1 cellular context compared by ENCODE assay signal in the genomic region with DNA sequence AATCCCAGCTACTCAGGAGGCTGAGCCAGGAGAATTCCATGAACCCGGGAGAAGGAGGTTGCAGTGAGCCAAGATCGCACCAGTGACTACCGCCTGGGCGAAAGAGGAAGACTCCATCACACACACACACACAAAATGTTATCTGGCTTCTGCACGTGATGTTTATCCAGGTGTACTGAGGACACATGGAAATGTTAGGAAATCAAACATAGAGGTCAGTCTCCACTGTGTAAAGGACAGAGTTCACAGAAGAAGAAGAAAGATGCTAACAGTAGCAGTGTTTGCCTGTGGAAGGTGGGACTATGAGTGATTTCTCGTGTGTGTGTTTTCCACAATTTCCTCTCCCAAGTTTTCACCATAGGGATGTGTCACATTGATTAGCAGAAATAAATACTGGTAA.
TF ChIP-seq lines count a peak whose summit lies in the region.

No MANE protein-coding gene starts in this region.

TF ChIP-seq in HepG2, 621 proteins besides CTCF, POLR2A, EP300 and RAD21 (continued from another document and continues in another):
- TF ChIP-seq ZNF205 (CRISPR knock-in tag; IDR thresholded peaks at IDR 0.05) (peak; percentile 47; the same call in 1 of the 2 replicates), ZFP36L1 (CRISPR knock-in tag; IDR thresholded peaks at IDR 0.05) (no peak), SNAI1 (CRISPR knock-in tag; IDR thresholded peaks at IDR 0.05; ENCODE audit: borderline replicate concordance) (no peak), NR2F1 (CRISPR knock-in tag; IDR thresholded peaks at IDR 0.05) (peak; percentile 56 to 85; a peak in 3 of 4 replicates), ZNF761 (CRISPR knock-in tag; conservative IDR thresholded peaks at IDR 0.05) (no peak), AGO1 (IDR thresholded peaks at IDR 0.05; ENCODE audit: low read depth, low read length, poor library complexity, severe bottlenecking) (no peak), ZNF816 (CRISPR knock-in tag; IDR thresholded peaks at IDR 0.05; ENCODE audit: borderline replicate concordance) (0 out of 2 replicates have a peak, but pooled peaks have one; percentile 58), CBX2 (IDR thresholded peaks at IDR 0.05; ENCODE audit: low read depth, low read length) (no peak), CBX2 (CRISPR knock-in tag; IDR thresholded peaks at IDR 0.05; ENCODE audit: low read depth) (no peak), GATAD1 (CRISPR knock-in tag; IDR thresholded peaks at IDR 0.05) (0 out of 2 replicates have a peak, but pooled peaks have one; percentile 16), AGO2 (optimal IDR thresholded peaks at IDR 0.05; ENCODE audit: low read depth, low read length) (no peak), ZNF564 (CRISPR knock-in tag; IDR thresholded peaks at IDR 0.05) (no peak), GATA4 (IDR thresholded peaks at IDR 0.05; ENCODE audit: borderline replicate concordance, low read depth) (peak; percentile 67; the same call in 1 of the 2 replicates), ZNF839 (CRISPR knock-in tag; IDR thresholded peaks at IDR 0.05; ENCODE audit: borderline replicate concordance) (no peak), NFYB (CRISPR knock-in tag; IDR thresholded peaks at IDR 0.05) (no peak), ZKSCAN8 (CRISPR knock-in tag; IDR thresholded peaks at IDR 0.05; ENCODE audit: borderline replicate concordance) (peak; percentile 64; the same call in 1 of the 2 replicates), ZSCAN12 (CRISPR knock-in tag; IDR thresholded peaks at IDR 0.05) (no peak), ZNF546 (CRISPR knock-in tag; conservative IDR thresholded peaks at IDR 0.05) (0 out of 2 replicates have a peak, but pooled peaks have one; percentile 40), CEBPB (IDR thresholded peaks at IDR 0.05; ENCODE audit: borderline replicate concordance, low read depth, low read length) (peak; percentile 59; the same call in 1 of the 2 replicates), TOPORS (CRISPR knock-in tag; IDR thresholded peaks at IDR 0.05) (peak; percentile 73; the same call in 1 of the 2 replicates), MED1 (CRISPR knock-in tag; IDR thresholded peaks at IDR 0.05) (peak; percentile 85), ZNF713 (CRISPR knock-in tag; IDR thresholded peaks at IDR 0.05) (no peak), SALL1 (CRISPR knock-in tag; IDR thresholded peaks at IDR 0.05) (peak; percentile 94), RAD51 (IDR thresholded peaks at IDR 0.05; ENCODE audit: borderline replicate concordance) (peak; percentile 35; the same call in 1 of the 2 replicates), ZNF547 (CRISPR knock-in tag; IDR thresholded peaks at IDR 0.05) (no peak), TGIF2 (CRISPR knock-in tag; IDR thresholded peaks at IDR 0.05) (0 out of 2 replicates have a peak, but pooled peaks have one; percentile 49)
- TF ChIP-seq, protein P1, sequence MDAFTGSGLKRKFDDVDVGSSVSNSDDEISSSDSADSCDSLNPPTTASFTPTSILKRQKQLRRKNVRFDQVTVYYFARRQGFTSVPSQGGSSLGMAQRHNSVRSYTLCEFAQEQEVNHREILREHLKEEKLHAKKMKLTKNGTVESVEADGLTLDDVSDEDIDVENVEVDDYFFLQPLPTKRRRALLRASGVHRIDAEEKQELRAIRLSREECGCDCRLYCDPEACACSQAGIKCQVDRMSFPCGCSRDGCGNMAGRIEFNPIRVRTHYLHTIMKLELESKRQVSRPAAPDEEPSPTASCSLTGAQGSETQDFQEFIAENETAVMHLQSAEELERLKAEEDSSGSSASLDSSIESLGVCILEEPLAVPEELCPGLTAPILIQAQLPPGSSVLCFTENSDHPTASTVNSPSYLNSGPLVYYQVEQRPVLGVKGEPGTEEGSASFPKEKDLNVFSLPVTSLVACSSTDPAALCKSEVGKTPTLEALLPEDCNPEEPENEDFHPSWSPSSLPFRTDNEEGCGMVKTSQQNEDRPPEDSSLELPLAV (CRISPR knock-in tag; conservative IDR thresholded peaks at IDR 0.05; ENCODE audit: low read depth), result no peak
- TF ChIP-seq, protein P2, sequence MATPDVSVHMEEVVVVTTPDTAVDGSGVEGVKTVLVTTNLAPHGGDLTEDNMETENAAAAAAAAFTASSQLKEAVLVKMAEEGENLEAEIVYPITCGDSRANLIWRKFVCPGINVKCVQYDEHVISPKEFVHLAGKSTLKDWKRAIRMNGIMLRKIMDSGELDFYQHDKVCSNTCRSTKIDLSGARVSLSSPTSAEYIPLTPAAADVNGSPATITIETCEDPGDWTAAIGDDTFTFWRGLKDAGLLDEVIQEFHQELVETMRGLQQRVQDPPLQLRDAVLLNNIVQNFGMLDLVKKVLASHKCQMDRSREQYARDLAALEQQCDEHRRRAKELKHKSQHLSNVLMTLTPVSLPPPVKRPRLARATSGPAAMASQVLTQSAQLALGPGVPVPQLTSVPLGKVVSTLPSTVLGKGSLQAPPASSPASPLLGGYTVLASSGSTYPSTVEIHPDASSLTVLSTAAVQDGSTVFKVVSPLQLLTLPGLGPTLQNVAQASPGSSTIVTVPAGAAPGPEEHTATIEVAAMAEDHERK (CRISPR knock-in tag; IDR thresholded peaks at IDR 0.05; ENCODE audit: low read depth), result no peak
- TF ChIP-seq, protein P3, sequence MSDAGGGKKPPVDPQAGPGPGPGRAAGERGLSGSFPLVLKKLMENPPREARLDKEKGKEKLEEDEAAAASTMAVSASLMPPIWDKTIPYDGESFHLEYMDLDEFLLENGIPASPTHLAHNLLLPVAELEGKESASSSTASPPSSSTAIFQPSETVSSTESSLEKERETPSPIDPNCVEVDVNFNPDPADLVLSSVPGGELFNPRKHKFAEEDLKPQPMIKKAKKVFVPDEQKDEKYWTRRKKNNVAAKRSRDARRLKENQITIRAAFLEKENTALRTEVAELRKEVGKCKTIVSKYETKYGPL (CRISPR knock-in tag; IDR thresholded peaks at IDR 0.05), result no peak
- TF ChIP-seq, protein P4, sequence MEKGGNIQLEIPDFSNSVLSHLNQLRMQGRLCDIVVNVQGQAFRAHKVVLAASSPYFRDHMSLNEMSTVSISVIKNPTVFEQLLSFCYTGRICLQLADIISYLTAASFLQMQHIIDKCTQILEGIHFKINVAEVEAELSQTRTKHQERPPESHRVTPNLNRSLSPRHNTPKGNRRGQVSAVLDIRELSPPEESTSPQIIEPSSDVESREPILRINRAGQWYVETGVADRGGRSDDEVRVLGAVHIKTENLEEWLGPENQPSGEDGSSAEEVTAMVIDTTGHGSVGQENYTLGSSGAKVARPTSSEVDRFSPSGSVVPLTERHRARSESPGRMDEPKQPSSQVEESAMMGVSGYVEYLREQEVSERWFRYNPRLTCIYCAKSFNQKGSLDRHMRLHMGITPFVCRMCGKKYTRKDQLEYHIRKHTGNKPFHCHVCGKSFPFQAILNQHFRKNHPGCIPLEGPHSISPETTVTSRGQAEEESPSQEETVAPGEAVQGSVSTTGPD (CRISPR knock-in tag; IDR thresholded peaks at IDR 0.05), result no peak
- TF ChIP-seq, protein P5, sequence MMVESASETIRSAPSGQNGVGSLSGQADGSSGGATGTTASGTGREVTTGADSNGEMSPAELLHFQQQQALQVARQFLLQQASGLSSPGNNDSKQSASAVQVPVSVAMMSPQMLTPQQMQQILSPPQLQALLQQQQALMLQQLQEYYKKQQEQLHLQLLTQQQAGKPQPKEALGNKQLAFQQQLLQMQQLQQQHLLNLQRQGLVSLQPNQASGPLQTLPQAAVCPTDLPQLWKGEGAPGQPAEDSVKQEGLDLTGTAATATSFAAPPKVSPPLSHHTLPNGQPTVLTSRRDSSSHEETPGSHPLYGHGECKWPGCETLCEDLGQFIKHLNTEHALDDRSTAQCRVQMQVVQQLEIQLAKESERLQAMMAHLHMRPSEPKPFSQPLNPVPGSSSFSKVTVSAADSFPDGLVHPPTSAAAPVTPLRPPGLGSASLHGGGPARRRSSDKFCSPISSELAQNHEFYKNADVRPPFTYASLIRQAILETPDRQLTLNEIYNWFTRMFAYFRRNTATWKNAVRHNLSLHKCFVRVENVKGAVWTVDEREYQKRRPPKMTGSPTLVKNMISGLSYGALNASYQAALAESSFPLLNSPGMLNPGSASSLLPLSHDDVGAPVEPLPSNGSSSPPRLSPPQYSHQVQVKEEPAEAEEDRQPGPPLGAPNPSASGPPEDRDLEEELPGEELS (CRISPR knock-in tag; IDR thresholded peaks at IDR 0.05), result peak; percentile 95
- TF ChIP-seq, protein P6, sequence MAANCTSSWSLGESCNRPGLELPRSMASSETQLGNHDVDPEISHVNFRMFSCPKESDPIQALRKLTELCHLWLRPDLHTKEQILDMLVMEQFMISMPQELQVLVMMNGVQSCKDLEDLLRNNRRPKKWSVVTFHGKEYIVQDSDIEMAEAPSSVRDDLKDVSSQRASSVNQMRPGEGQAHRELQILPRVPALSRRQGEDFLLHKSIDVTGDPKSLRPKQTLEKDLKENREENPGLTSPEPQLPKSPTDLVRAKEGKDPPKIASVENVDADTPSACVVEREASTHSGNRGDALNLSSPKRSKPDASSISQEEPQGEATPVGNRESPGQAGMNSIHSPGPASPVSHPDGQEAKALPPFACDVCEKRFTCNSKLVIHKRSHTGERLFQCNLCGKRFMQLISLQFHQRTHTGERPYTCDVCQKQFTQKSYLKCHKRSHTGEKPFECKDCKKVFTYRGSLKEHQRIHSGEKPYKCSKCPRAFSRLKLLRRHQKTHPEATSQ (CRISPR knock-in tag; IDR thresholded peaks at IDR 0.05; ENCODE audit: borderline replicate concordance), result peak; percentile 85; the same call in 1 of the 2 replicates
- TF ChIP-seq, protein P7, sequence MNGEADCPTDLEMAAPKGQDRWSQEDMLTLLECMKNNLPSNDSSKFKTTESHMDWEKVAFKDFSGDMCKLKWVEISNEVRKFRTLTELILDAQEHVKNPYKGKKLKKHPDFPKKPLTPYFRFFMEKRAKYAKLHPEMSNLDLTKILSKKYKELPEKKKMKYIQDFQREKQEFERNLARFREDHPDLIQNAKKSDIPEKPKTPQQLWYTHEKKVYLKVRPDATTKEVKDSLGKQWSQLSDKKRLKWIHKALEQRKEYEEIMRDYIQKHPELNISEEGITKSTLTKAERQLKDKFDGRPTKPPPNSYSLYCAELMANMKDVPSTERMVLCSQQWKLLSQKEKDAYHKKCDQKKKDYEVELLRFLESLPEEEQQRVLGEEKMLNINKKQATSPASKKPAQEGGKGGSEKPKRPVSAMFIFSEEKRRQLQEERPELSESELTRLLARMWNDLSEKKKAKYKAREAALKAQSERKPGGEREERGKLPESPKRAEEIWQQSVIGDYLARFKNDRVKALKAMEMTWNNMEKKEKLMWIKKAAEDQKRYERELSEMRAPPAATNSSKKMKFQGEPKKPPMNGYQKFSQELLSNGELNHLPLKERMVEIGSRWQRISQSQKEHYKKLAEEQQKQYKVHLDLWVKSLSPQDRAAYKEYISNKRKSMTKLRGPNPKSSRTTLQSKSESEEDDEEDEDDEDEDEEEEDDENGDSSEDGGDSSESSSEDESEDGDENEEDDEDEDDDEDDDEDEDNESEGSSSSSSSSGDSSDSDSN (CRISPR knock-in tag; IDR thresholded peaks at IDR 0.05), result no peak
- TF ChIP-seq, protein P8, sequence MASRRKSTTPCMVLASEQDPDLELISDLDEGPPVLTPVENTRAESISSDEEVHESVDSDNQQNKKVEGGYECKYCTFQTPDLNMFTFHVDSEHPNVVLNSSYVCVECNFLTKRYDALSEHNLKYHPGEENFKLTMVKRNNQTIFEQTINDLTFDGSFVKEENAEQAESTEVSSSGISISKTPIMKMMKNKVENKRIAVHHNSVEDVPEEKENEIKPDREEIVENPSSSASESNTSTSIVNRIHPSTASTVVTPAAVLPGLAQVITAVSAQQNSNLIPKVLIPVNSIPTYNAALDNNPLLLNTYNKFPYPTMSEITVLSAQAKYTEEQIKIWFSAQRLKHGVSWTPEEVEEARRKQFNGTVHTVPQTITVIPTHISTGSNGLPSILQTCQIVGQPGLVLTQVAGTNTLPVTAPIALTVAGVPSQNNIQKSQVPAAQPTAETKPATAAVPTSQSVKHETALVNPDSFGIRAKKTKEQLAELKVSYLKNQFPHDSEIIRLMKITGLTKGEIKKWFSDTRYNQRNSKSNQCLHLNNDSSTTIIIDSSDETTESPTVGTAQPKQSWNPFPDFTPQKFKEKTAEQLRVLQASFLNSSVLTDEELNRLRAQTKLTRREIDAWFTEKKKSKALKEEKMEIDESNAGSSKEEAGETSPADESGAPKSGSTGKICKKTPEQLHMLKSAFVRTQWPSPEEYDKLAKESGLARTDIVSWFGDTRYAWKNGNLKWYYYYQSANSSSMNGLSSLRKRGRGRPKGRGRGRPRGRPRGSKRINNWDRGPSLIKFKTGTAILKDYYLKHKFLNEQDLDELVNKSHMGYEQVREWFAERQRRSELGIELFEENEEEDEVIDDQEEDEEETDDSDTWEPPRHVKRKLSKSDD (CRISPR knock-in tag; IDR thresholded peaks at IDR 0.05; ENCODE audit: low read depth), result no peak
- TF ChIP-seq, protein P9, sequence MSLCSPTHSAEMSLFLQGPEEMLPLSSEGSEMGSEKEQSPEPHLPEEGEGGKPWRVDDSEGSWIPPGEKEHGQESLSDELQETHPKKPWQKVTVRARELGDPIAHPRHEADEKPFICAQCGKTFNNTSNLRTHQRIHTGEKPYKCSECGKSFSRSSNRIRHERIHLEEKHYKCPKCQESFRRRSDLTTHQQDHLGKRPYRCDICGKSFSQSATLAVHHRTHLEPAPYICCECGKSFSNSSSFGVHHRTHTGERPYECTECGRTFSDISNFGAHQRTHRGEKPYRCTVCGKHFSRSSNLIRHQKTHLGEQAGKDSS (CRISPR knock-in tag; IDR thresholded peaks at IDR 0.05; ENCODE audit: borderline replicate concordance, low read depth), result no peak
- TF ChIP-seq, protein P10, sequence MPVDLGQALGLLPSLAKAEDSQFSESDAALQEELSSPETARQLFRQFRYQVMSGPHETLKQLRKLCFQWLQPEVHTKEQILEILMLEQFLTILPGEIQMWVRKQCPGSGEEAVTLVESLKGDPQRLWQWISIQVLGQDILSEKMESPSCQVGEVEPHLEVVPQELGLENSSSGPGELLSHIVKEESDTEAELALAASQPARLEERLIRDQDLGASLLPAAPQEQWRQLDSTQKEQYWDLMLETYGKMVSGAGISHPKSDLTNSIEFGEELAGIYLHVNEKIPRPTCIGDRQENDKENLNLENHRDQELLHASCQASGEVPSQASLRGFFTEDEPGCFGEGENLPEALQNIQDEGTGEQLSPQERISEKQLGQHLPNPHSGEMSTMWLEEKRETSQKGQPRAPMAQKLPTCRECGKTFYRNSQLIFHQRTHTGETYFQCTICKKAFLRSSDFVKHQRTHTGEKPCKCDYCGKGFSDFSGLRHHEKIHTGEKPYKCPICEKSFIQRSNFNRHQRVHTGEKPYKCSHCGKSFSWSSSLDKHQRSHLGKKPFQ (CRISPR knock-in tag; IDR thresholded peaks at IDR 0.05; ENCODE audit: insufficient replicate concordance), result peak; percentile 55
- TF ChIP-seq, protein P11, sequence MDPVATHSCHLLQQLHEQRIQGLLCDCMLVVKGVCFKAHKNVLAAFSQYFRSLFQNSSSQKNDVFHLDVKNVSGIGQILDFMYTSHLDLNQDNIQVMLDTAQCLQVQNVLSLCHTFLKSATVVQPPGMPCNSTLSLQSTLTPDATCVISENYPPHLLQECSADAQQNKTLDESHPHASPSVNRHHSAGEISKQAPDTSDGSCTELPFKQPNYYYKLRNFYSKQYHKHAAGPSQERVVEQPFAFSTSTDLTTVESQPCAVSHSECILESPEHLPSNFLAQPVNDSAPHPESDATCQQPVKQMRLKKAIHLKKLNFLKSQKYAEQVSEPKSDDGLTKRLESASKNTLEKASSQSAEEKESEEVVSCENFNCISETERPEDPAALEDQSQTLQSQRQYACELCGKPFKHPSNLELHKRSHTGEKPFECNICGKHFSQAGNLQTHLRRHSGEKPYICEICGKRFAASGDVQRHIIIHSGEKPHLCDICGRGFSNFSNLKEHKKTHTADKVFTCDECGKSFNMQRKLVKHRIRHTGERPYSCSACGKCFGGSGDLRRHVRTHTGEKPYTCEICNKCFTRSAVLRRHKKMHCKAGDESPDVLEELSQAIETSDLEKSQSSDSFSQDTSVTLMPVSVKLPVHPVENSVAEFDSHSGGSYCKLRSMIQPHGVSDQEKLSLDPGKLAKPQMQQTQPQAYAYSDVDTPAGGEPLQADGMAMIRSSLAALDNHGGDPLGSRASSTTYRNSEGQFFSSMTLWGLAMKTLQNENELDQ (CRISPR knock-in tag; IDR thresholded peaks at IDR 0.05; ENCODE audit: borderline replicate concordance), result no peak
